ENCODE assay signal across 8 cellular contexts in the genomic region with DNA sequence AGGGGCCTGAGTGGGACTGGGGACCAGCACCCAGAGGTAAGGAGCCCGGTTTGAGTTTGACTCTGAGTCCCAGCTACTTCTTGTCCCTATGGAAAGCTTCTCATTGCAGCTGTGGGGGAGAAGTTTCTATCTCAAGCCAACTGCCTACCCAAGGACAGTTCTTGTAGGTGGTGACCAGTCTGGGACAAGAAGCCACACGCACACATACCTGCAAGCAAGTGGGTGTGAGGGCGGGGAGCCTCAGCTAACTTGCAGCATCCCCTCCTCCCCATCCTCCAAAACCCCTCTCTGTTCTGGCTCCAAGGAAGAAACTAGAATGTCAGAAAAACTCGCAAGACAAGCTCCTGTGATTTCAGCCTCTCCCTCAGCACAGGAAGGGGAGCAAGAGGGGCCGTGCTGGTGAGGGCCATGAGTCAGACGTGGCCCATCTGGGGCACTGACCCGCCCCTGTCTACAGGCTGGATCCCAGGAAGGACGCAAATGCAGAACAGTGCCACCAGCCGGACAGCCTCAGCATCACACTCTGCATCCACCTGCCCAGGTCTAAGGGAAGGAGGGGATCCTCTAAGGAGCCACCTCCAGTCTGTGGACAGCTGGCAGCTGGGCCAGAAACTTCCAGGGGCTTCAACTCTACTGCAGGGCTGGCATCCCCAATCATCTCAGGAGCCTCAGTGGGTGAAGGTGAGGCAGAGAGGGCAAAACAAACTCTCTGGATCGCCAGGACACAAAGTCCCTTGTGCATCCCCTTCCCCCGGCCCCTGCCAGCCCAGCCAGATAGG.
DNase-seq lines count a peak whose midpoint lies in the region; ATAC-seq and TF ChIP-seq lines count a peak whose summit lies in the region.

No MANE protein-coding gene starts in this region.

- H3K36me3 ChIP-seq in cardiac muscle cell (no peaks in the 10 kb centered on the region), skeletal muscle satellite cell (ENCODE audit: insufficient read depth, low read length) (peaks cover 41% of the 10 kb centered on the region)

- H3K9me3 Mint-ChIP-seq in activated naive CD4-positive, alpha-beta T cell treated with anti-CD3 and anti-CD28 coated beads, Interleukin-2, amount 10 ng/mL, durations not matched to agents 7 days and 5 days, result no peaks in the 10 kb centered on the region

- H3K4me3 Mint-ChIP-seq in activated naive CD4-positive, alpha-beta T cell treated with anti-CD3 and anti-CD28 coated beads, Interleukin-2, amount 10 ng/mL, durations not matched to agents 7 days and 5 days, result no peak overlapping the region

- H3K9me3 ChIP-seq in cardiac muscle cell (ENCODE audit: low read depth) (no peaks in the 10 kb centered on the region), skeletal muscle satellite cell (replicated peaks; ENCODE audit: low read length) (no peaks in the 10 kb centered on the region)

- peaks cover 13% of the 10 kb centered on the region for H3K4me1 Mint-ChIP-seq in activated naive CD4-positive, alpha-beta T cell treated with anti-CD3 and anti-CD28 coated beads, Interleukin-2, amount 10 ng/mL, durations not matched to agents 7 days and 5 days

- H3K27ac Mint-ChIP-seq in activated naive CD4-positive, alpha-beta T cell treated with anti-CD3 and anti-CD28 coated beads, Interleukin-2, amount 10 ng/mL, durations not matched to agents 7 days and 5 days, result no peak overlapping the region

- TF ChIP-seq CTCF in GM13976 (IDR thresholded peaks at IDR 0.05; ENCODE audit: borderline replicate concordance, control extremely low read depth, extremely low read depth, insufficient read depth, missing control alignments), result peak; percentile 49
- TF ChIP-seq CTCF in WI38 (IDR thresholded peaks at IDR 0.05; ENCODE audit: low read depth, low read length), result peak; percentile 85
- peak; percentile 83 for TF ChIP-seq CTCF in cardiac muscle cell (IDR thresholded peaks at IDR 0.05; ENCODE audit: low read depth, low read length)

- CTCF ChIA-PET in activated naive CD4-positive, alpha-beta T cell treated with anti-CD3 and anti-CD28 coated beads, Interleukin-2, amount 10 ng/mL, durations not matched to agents 7 days and 5 days (lab: Charles Lee), result interaction anchor here (1.0 to 4.5 kb wide), 6 partner anchors 12 to 114 kb away, joined by 3 to 15 read pairs (median 6); no protein-coding TSS in a partner anchor

- DNase-seq in A172 (ENCODE audit: low spot score), result peak; percentile 83
- DNase-seq in GM13976 (ENCODE audit: low spot score), result peak; percentile 80
- DNase-seq in Jurkat, Clone E6-1 (ENCODE audit: low read depth, low spot score), result peak; percentile 5
- DNase-seq in cardiac muscle cell (ENCODE audit: low read depth in 1 of 2, low spot score in 1 of 2), result peak; percentile 60 to 90
- DNase-seq in activated naive CD4-positive, alpha-beta T cell treated with anti-CD3 and anti-CD28 coated beads, Interleukin-2, amount 10 ng/mL, durations not matched to agents 7 days and 5 days, result no peak

- ATAC-seq in HG03565 (IDR thresholded peaks at IDR 0.05; ENCODE audit: unreplicated experiment), result no peak

- H3K4me3 ChIP-seq in Jurkat, Clone E6-1 (ENCODE audit: low read length), result no peak overlapping the region
- H3K4me3 ChIP-seq in WI38 (ENCODE audit: low read depth, low read length) (no peak overlapping the region), cardiac muscle cell (no peak overlapping the region), skeletal muscle satellite cell (ENCODE audit: low read length) (peak overlapping the region; percentile 14)

- H3K9ac ChIP-seq in skeletal muscle satellite cell (ENCODE audit: low read depth, low read length), result peak overlapping the region; percentile 6

- H3K4me2 ChIP-seq in skeletal muscle satellite cell (ENCODE audit: low read length), result peak overlapping the region; percentile 79

- H3K27me3 ChIP-seq in cardiac muscle cell, result no peaks in the 10 kb centered on the region
- H3K27me3 ChIP-seq in skeletal muscle satellite cell (ENCODE audit: control insufficient read depth, insufficient read depth, low read length), result no peaks in the 10 kb centered on the region

- in situ Hi-C loops in GM13976 (cut with MboI; ENCODE audit: low sequenced_read_pairs, unreplicated experiment), result loop anchor here (25.0 kb wide), 1 partner anchor 112 kb away; no protein-coding TSS in a partner anchor

- peaks cover 11% of the 10 kb centered on the region for H3K27me3 Mint-ChIP-seq in activated naive CD4-positive, alpha-beta T cell treated with anti-CD3 and anti-CD28 coated beads, Interleukin-2, amount 10 ng/mL, durations not matched to agents 7 days and 5 days

- H3K4me1 ChIP-seq in cardiac muscle cell (ENCODE audit: low read depth) (peaks cover 16% of the 10 kb centered on the region), skeletal muscle satellite cell (ENCODE audit: control insufficient read depth, insufficient read depth, low read length) (peaks cover 60% of the 10 kb centered on the region)

- no peak overlapping the region for H3K27ac ChIP-seq in cardiac muscle cell

- H3K36me3 Mint-ChIP-seq in activated naive CD4-positive, alpha-beta T cell treated with anti-CD3 and anti-CD28 coated beads, Interleukin-2, amount 10 ng/mL, durations not matched to agents 7 days and 5 days, result no peaks in the 10 kb centered on the region
